Comparison of ENCODE assay signal across 2 cellular contexts in the genomic region with DNA sequence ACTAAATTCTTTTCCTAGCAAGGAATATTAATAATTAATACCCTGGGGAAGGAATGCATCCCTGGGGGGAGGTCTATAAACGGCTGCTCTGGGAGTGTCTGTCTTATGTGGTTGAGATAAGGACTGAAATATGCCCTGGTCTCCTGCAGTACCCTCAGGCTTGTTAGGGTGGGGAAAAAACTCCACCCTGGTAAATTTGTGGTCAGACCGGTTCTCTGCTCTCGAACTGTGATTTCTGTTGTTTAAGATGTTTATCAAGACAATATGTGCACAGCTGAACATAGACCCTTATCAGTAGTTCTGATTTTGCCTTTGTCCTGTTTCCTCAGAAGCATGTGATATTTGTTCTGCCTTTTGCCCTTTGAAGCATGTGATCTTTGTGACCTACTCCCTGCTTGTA.
A peak's percentile ranks its signal among the peaks of the same experiment; 100 is the strongest.
TF ChIP-seq lines count a peak whose summit lies in the region.
"Not testable (repeated sequence)": the region's sequence is repeated elsewhere in the genome, so short reads cannot be mapped to it uniquely, and the experiment has no call there.

No MANE protein-coding gene starts in this region.

TF ChIP-seq in HCT116, 20 proteins besides CTCF, POLR2A, EP300 and RAD21:
- TF ChIP-seq CBX3 (IDR thresholded peaks at IDR 0.05; ENCODE audit: low read depth) = 0 out of 2 replicates have a peak, but pooled peaks have one; percentile 13

TF ChIP-seq in HepG2, 621 proteins besides CTCF, POLR2A, EP300 and RAD21:
- TF ChIP-seq PPARG (CRISPR knock-in tag; conservative IDR thresholded peaks at IDR 0.05) = 0 out of 2 replicates have a peak, but pooled peaks have one; percentile 22
- TF ChIP-seq, protein P1, sequence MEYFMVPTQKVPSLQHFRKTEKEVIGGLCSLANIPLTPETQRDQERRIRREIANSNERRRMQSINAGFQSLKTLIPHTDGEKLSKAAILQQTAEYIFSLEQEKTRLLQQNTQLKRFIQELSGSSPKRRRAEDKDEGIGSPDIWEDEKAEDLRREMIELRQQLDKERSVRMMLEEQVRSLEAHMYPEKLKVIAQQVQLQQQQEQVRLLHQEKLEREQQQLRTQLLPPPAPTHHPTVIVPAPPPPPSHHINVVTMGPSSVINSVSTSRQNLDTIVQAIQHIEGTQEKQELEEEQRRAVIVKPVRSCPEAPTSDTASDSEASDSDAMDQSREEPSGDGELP (IDR thresholded peaks at IDR 0.05; ENCODE audit: borderline replicate concordance, low read depth) = 0 out of 2 replicates have a peak, but pooled peaks have one; percentile 31
- TF ChIP-seq GFI1 (CRISPR knock-in tag; IDR thresholded peaks at IDR 0.05; ENCODE audit: borderline replicate concordance) = peak; percentile 58; the same call in 1 of the 2 replicates
- TF ChIP-seq, protein P2, sequence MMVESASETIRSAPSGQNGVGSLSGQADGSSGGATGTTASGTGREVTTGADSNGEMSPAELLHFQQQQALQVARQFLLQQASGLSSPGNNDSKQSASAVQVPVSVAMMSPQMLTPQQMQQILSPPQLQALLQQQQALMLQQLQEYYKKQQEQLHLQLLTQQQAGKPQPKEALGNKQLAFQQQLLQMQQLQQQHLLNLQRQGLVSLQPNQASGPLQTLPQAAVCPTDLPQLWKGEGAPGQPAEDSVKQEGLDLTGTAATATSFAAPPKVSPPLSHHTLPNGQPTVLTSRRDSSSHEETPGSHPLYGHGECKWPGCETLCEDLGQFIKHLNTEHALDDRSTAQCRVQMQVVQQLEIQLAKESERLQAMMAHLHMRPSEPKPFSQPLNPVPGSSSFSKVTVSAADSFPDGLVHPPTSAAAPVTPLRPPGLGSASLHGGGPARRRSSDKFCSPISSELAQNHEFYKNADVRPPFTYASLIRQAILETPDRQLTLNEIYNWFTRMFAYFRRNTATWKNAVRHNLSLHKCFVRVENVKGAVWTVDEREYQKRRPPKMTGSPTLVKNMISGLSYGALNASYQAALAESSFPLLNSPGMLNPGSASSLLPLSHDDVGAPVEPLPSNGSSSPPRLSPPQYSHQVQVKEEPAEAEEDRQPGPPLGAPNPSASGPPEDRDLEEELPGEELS (CRISPR knock-in tag; IDR thresholded peaks at IDR 0.05) = peak; percentile 46; the same call in 1 of the 2 replicates
- TF ChIP-seq, protein P3, sequence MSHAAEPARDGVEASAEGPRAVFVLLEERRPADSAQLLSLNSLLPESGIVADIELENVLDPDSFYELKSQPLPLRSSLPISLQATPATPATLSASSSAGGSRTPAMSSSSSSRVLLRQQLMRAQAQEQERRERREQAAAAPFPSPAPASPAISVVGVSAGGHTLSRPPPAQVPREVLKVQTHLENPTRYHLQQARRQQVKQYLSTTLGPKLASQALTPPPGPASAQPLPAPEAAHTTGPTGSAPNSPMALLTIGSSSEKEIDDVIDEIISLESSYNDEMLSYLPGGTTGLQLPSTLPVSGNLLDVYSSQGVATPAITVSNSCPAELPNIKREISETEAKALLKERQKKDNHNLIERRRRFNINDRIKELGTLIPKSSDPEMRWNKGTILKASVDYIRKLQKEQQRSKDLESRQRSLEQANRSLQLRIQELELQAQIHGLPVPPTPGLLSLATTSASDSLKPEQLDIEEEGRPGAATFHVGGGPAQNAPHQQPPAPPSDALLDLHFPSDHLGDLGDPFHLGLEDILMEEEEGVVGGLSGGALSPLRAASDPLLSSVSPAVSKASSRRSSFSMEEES (CRISPR knock-in tag; IDR thresholded peaks at IDR 0.05) = peak; percentile 53; the same call in 1 of the 2 replicates
- TF ChIP-seq, protein P4, sequence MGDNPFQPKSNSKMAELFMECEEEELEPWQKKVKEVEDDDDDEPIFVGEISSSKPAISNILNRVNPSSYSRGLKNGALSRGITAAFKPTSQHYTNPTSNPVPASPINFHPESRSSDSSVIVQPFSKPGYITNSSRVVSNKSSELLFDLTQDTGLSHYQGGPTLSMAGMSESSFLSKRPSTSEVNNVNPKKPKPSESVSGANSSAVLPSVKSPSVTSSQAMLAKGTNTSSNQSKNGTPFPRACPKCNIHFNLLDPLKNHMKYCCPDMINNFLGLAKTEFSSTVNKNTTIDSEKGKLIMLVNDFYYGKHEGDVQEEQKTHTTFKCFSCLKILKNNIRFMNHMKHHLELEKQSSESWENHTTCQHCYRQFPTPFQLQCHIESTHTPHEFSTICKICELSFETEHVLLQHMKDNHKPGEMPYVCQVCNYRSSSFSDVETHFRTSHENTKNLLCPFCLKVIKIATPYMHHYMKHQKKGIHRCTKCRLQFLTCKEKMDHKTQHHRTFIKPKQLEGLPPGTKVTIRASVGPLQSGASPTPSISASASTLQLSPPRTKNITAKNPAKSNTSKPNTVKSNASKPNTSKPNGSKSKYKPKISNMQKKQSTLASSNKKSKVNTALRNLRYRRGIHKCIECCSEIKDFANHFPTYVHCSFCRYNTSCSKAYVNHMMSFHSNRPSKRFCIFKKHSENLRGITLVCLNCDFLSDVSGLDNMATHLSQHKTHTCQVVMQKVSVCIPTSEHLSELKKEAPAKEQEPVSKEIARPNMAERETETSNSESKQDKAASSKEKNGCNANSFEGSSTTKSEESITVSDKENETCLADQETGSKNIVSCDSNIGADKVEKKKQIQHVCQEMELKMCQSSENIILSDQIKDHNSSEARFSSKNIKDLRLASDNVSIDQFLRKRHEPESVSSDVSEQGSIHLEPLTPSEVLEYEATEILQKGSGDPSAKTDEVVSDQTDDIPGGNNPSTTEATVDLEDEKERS (CRISPR knock-in tag; IDR thresholded peaks at IDR 0.05) = 0 out of 2 replicates have a peak, but pooled peaks have one; percentile 44
- TF ChIP-seq TCF7 (IDR thresholded peaks at IDR 0.05; ENCODE audit: low read depth) = 0 out of 2 replicates have a peak, but pooled peaks have one; percentile 23
- TF ChIP-seq SOX6 (IDR thresholded peaks at IDR 0.05); NR2F6 (CRISPR knock-in tag; IDR thresholded peaks at IDR 0.05); FOXP1 (IDR thresholded peaks at IDR 0.05): not testable (repeated sequence)
- TF ChIP-seq SOX6 (CRISPR knock-in tag; IDR thresholded peaks at IDR 0.05) = peak; percentile 52; the same call in 1 of the 2 replicates
- peak; percentile 29; the same call in 1 of the 2 replicates for TF ChIP-seq SOX13 (IDR thresholded peaks at IDR 0.05)
- TF ChIP-seq SOX13 (CRISPR knock-in tag; conservative IDR thresholded peaks at IDR 0.05 in 1 of 2, IDR thresholded peaks at IDR 0.05 in 1 of 2) = peak in 1 of 2 experiments; percentile 77; a peak in 2 of 4 replicates
- TF ChIP-seq SOX5 (CRISPR knock-in tag; IDR thresholded peaks at IDR 0.05; ENCODE audit: borderline replicate concordance) = peak; percentile 39
- 0 out of 2 replicates have a peak, but pooled peaks have one; percentile 21 for TF ChIP-seq NR2F6 (IDR thresholded peaks at IDR 0.05)
- peak; percentile 56; the same call in 1 of the 2 replicates for TF ChIP-seq FOXP1 (CRISPR knock-in tag; IDR thresholded peaks at IDR 0.05)
- TF ChIP-seq HNF4A (CRISPR knock-in tag; IDR thresholded peaks at IDR 0.05) = 0 out of 2 replicates have a peak, but pooled peaks have one; percentile 3
